1 cellular context compared by ENCODE assay signal in the genomic region with DNA sequence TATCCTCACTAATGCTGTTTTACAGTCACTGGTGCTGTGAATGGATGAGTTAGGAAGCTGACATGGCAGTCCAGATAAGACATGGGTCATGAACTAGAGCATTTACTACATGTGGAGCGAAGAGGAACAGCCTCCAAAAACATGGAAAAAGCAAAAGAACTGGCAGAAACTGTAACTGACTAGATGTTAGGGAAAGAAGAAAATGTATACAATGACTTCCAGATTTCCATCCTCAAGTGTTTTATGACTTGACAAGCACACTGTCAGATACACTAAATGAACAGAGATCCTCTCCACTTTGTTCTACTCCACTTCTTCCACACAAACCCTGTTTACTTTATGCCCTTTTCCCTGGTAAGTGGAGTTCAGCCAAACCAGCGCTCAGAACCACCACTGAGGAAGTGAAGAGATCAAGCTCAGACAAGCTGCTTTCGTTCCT.
TF ChIP-seq lines count a peak whose summit lies in the region.

No MANE protein-coding gene starts in this region.

TF ChIP-seq in K562, 482 proteins besides CTCF, POLR2A, EP300 and RAD21 (continues in another document):
- TF ChIP-seq FOXA3 (CRISPR knock-in tag; conservative IDR thresholded peaks at IDR 0.05 in 1 of 2, IDR thresholded peaks at IDR 0.05 in 1 of 2) (peak; percentile 34 to 62; a peak in 3 of 4 replicates), SIN3A (IDR thresholded peaks at IDR 0.05; ENCODE audit: borderline replicate concordance in 2 of 2, control insufficient read depth in 1 of 2, low read depth in 2 of 2, low read length in 2 of 2) (no peak), SMARCE1 (IDR thresholded peaks at IDR 0.05) (peak; percentile 16; the same call in 1 of the 2 replicates), HDAC1 (IDR thresholded peaks at IDR 0.05) (peak in 1 of 2 experiments; percentile 41; a peak in 1 of 4 replicates), CHD1 (IDR thresholded peaks at IDR 0.05; ENCODE audit: low read length) (no peak), MEF2D (tag; conservative IDR thresholded peaks at IDR 0.05; ENCODE audit: low read depth) (0 out of 2 replicates have a peak, but pooled peaks have one; percentile 38), NEUROD1 (IDR thresholded peaks at IDR 0.05; ENCODE audit: borderline replicate concordance, low read depth, low read length, partially characterized antibody) (peak; percentile 14), DPF2 (IDR thresholded peaks at IDR 0.05) (0 out of 2 replicates have a peak, but pooled peaks have one; percentile 55), EHMT2 (IDR thresholded peaks at IDR 0.05) (peak; percentile 65), CBFA2T2 (conservative IDR thresholded peaks at IDR 0.05) (peak; percentile 19; the same call in 1 of the 2 replicates), PBX2 (CRISPR knock-in tag; IDR thresholded peaks at IDR 0.05; ENCODE audit: low read depth) (no peak), PBX2 (tag; conservative IDR thresholded peaks at IDR 0.05; ENCODE audit: low read depth) (peak; percentile 74), FOXK2 (conservative IDR thresholded peaks at IDR 0.05 in 1 of 2, IDR thresholded peaks at IDR 0.05 in 1 of 2; ENCODE audit: low read depth in 2 of 2) (peak; percentile 74 to 77), ZNF253 (CRISPR knock-in tag; conservative IDR thresholded peaks at IDR 0.05) (no peak), NCOA1 (IDR thresholded peaks at IDR 0.05; ENCODE audit: low read depth) (no peak), SRSF3 (IDR thresholded peaks at IDR 0.05; ENCODE audit: insufficient read depth, low read length) (no peak), MEIS2 (IDR thresholded peaks at IDR 0.05; ENCODE audit: partially characterized antibody) (peak; percentile 60), ESRRB (CRISPR knock-in tag; IDR thresholded peaks at IDR 0.05; ENCODE audit: borderline replicate concordance) (no peak), PHB2 (IDR thresholded peaks at IDR 0.05; ENCODE audit: low read depth) (no peak), NR2C1 (IDR thresholded peaks at IDR 0.05) (no peak), NR2C1 (tag; IDR thresholded peaks at IDR 0.05) (peak; percentile 69), NFE2 (IDR thresholded peaks at IDR 0.05; ENCODE audit: low read depth) (peak; percentile 24; the same call in 1 of the 2 replicates), MCM5 (IDR thresholded peaks at IDR 0.05; ENCODE audit: low read depth) (no peak), ETV6 (IDR thresholded peaks at IDR 0.05; ENCODE audit: borderline replicate concordance in 1 of 2, low read depth in 2 of 2, low read length in 1 of 2) (no peak), ETV6 (CRISPR knock-in tag; IDR thresholded peaks at IDR 0.05; ENCODE audit: borderline replicate concordance) (no peak), KAT7 (CRISPR knock-in tag; IDR thresholded peaks at IDR 0.05; ENCODE audit: borderline replicate concordance) (no peak), POLR2AphosphoS2 (IDR thresholded peaks at IDR 0.05; ENCODE audit: low read length) (peak; percentile 18; the same call in 1 of the 2 replicates), U2AF1 (optimal IDR thresholded peaks at IDR 0.05; ENCODE audit: low read depth, low read length) (no peak), SMARCB1 (IDR thresholded peaks at IDR 0.05; ENCODE audit: insufficient read length, low read depth) (peak; percentile 82), NR2C2 (CRISPR knock-in tag; IDR thresholded peaks at IDR 0.05) (no peak), NR2C2 (tag; IDR thresholded peaks at IDR 0.05) (peak; percentile 59; the same call in 1 of the 2 replicates), SMARCA4 (IDR thresholded peaks at IDR 0.05) (0 out of 2 replicates have a peak, but pooled peaks have one; percentile 24), HDAC3 (IDR thresholded peaks at IDR 0.05; ENCODE audit: borderline replicate concordance, partially characterized antibody) (no peak), YY1 (IDR thresholded peaks at IDR 0.05; ENCODE audit: borderline replicate concordance in 1 of 3, control insufficient read depth in 1 of 3, extremely low read depth in 1 of 3, insufficient read depth in 3 of 3, insufficient read length in 1 of 3, insufficient replicate concordance in 2 of 3, low read depth in 1 of 3, low read length in 2 of 3) (peak in 1 of 3 experiments; percentile 46), CBFA2T3 (IDR thresholded peaks at IDR 0.05) (peak; percentile 58), NCOR1 (IDR thresholded peaks at IDR 0.05) (peak; percentile 39; the same call in 1 of the 2 replicates), CBX3 (IDR thresholded peaks at IDR 0.05; ENCODE audit: borderline replicate concordance in 1 of 2, low read length in 2 of 2) (no peak), ZNF592 (IDR thresholded peaks at IDR 0.05) (0 out of 2 replicates have a peak, but pooled peaks have one; percentile 16), DIDO1 (tag; IDR thresholded peaks at IDR 0.05; ENCODE audit: low read depth) (no peak), TCF3 (CRISPR knock-in tag; IDR thresholded peaks at IDR 0.05) (peak; percentile 26; the same call in 1 of the 2 replicates)
- TF ChIP-seq, protein P1, sequence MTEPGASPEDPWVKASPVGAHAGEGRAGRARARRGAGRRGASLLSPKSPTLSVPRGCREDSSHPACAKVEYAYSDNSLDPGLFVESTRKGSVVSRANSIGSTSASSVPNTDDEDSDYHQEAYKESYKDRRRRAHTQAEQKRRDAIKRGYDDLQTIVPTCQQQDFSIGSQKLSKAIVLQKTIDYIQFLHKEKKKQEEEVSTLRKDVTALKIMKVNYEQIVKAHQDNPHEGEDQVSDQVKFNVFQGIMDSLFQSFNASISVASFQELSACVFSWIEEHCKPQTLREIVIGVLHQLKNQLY (CRISPR knock-in tag; conservative IDR thresholded peaks at IDR 0.05) = no peak
- TF ChIP-seq, protein P2, sequence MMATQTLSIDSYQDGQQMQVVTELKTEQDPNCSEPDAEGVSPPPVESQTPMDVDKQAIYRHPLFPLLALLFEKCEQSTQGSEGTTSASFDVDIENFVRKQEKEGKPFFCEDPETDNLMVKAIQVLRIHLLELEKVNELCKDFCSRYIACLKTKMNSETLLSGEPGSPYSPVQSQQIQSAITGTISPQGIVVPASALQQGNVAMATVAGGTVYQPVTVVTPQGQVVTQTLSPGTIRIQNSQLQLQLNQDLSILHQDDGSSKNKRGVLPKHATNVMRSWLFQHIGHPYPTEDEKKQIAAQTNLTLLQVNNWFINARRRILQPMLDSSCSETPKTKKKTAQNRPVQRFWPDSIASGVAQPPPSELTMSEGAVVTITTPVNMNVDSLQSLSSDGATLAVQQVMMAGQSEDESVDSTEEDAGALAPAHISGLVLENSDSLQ (IDR thresholded peaks at IDR 0.05) = peak; percentile 41; the same call in 1 of the 2 replicates
- TF ChIP-seq, protein P3, sequence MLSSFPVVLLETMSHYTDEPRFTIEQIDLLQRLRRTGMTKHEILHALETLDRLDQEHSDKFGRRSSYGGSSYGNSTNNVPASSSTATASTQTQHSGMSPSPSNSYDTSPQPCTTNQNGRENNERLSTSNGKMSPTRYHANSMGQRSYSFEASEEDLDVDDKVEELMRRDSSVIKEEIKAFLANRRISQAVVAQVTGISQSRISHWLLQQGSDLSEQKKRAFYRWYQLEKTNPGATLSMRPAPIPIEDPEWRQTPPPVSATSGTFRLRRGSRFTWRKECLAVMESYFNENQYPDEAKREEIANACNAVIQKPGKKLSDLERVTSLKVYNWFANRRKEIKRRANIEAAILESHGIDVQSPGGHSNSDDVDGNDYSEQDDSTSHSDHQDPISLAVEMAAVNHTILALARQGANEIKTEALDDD (IDR thresholded peaks at IDR 0.05) = peak; percentile 75; the same call in 1 of the 2 replicates
- TF ChIP-seq, protein P4, sequence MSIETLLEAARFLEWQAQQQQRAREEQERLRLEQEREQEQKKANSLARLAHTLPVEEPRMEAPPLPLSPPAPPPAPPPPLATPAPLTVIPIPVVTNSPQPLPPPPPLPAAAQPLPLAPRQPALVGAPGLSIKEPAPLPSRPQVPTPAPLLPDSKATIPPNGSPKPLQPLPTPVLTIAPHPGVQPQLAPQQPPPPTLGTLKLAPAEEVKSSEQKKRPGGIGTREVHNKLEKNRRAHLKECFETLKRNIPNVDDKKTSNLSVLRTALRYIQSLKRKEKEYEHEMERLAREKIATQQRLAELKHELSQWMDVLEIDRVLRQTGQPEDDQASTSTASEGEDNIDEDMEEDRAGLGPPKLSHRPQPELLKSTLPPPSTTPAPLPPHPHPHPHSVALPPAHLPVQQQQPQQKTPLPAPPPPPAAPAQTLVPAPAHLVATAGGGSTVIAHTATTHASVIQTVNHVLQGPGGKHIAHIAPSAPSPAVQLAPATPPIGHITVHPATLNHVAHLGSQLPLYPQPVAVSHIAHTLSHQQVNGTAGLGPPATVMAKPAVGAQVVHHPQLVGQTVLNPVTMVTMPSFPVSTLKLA (conservative IDR thresholded peaks at IDR 0.05) = peak; percentile 40 to 52; a peak in 2 of 4 replicates
